Comparison of ENCODE assay signal across 30 cellular contexts in genomic region chr9:84079994-84080393, GRCh38.
"Had no signal": no experiment of that assay in that cellular context is flagged by ENCODE, and none has a peak within 500 bp of the region (broad histone marks: within the 10 kb centered on the region; RNA-seq: fewer than 3 reads in every experiment).

No MANE protein-coding gene starts in this region.

- H3K4me3 ChIP-seq: ascending aorta, cardiac muscle cell, colonic mucosa had no signal

- H3K4me1 ChIP-seq: ascending aorta, colonic mucosa had no signal

- DNase-seq: activated CD4-positive, alpha-beta T cell treated with anti-CD3 and anti-CD28 coated beads, Interleukin-2, amount 10 ng/mL, durations not matched to agents 24 days and 14 days; activated CD4-positive, alpha-beta T cell treated with anti-CD3 and anti-CD28 coated beads, Interleukin-2, amount 50 U/mL, for 4 hours; activated CD8-positive, alpha-beta T cell treated with anti-CD3 and anti-CD28 coated beads for 36 hours; activated gamma-delta T cell; activated naive CD4-positive, alpha-beta T cell treated with Interleukin-2 at 50 U/mL for 16 hours; activated naive CD8-positive, alpha-beta T cell treated with anti-CD3 and anti-CD28 coated beads, Interleukin-2, amount 10 ng/mL, durations not matched to agents 7 days and 5 days; activated T-cell treated with anti-CD3 and anti-CD28 coated beads, Interleukin-2, amount 50 U/mL, for 24 hours; amygdala; colonic mucosa; MM.1S; NCI-H1092; NCI-H1436 treated with DMSO at 0.1 percent for 48 hours; NCI-H1694 treated with DMSO at 0.1 percent for 48 hours; NCI-H2029; NCI-H345; NCI-H524 treated with DMSO at 0.1 percent for 48 hours; NK-92 treated with Interleukin-12 subunit alpha and Interleukin-12 subunit beta, amount 100 ng/mL, for 24 hours; PC-3; SIG-M5; SW 1271; T-helper 1 cell; T-helper 2 cell; T-helper 9 cell; WERI-Rb-1 had no signal

- H3K9me3 ChIP-seq: ascending aorta, colonic mucosa had no signal

- H3K36me3 ChIP-seq: ascending aorta, cardiac muscle cell, colonic mucosa, WERI-Rb-1 had no signal

- H3K27ac ChIP-seq: ascending aorta, cardiac muscle cell, colonic mucosa, RWPE1, WERI-Rb-1 had no signal

- FAIRE-seq: RCC 7860 had no signal

- H3K27me3 ChIP-seq: ascending aorta, cardiac muscle cell, colonic mucosa had no signal

- ATAC-seq: activated CD8-positive, alpha-beta T cell treated with anti-CD3 and anti-CD28 coated beads for 36 hours; PC-3; Right ventricle myocardium inferior; SK-N-SH treated with all-trans-retinoic acid at 6 μM for 48 hours had no signal
